In genomic region chr18:22067109-22067508, GRCh38 we compare ENCODE assay signal across 2 cellular contexts.
A peak's percentile ranks its signal among the peaks of the same experiment; 100 is the strongest.
TF ChIP-seq lines count a peak whose summit lies in the region.

No MANE protein-coding gene starts in this region.

TF ChIP-seq in K562, 482 proteins besides CTCF, POLR2A, EP300 and RAD21 (continued from another document):
- TF ChIP-seq, protein P1, sequence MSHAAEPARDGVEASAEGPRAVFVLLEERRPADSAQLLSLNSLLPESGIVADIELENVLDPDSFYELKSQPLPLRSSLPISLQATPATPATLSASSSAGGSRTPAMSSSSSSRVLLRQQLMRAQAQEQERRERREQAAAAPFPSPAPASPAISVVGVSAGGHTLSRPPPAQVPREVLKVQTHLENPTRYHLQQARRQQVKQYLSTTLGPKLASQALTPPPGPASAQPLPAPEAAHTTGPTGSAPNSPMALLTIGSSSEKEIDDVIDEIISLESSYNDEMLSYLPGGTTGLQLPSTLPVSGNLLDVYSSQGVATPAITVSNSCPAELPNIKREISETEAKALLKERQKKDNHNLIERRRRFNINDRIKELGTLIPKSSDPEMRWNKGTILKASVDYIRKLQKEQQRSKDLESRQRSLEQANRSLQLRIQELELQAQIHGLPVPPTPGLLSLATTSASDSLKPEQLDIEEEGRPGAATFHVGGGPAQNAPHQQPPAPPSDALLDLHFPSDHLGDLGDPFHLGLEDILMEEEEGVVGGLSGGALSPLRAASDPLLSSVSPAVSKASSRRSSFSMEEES (CRISPR knock-in tag; IDR thresholded peaks at IDR 0.05): no peak
- TF ChIP-seq E2F4 (CRISPR knock-in tag; IDR thresholded peaks at IDR 0.05; ENCODE audit: low read depth): no peak
- TF ChIP-seq ZNF512 (tag; IDR thresholded peaks at IDR 0.05): peak; percentile 96
- no peak for TF ChIP-seq NBN (IDR thresholded peaks at IDR 0.05; ENCODE audit: low read depth)
- no peak for TF ChIP-seq ETS2 (tag; IDR thresholded peaks at IDR 0.05; ENCODE audit: borderline replicate concordance, poor library complexity, severe bottlenecking)
- TF ChIP-seq ZBTB2 (IDR thresholded peaks at IDR 0.05): 0 out of 2 replicates have a peak, but pooled peaks have one; percentile 22
- peak in 1 of 2 experiments; percentile 32; a peak in 1 of 4 replicates for TF ChIP-seq MLLT1 (IDR thresholded peaks at IDR 0.05)
- 0 out of 4 replicates have a peak, but pooled peaks of 1 of the 2 experiments have one; percentile 18 for TF ChIP-seq TRIM24 (IDR thresholded peaks at IDR 0.05)

TF ChIP-seq in SK-N-SH, 30 proteins besides CTCF, POLR2A, EP300 and RAD21 (continued from another document):
- no peak for TF ChIP-seq NFIC (IDR thresholded peaks at IDR 0.05; ENCODE audit: borderline replicate concordance)
- TF ChIP-seq NRF1 (IDR thresholded peaks at IDR 0.05; ENCODE audit: low read depth, low read length): no peak
- TF ChIP-seq ELF1 (IDR thresholded peaks at IDR 0.05): no peak
- TF ChIP-seq ZBTB33 (IDR thresholded peaks at IDR 0.05; ENCODE audit: borderline replicate concordance, low read depth): no peak
